26 cellular contexts compared by ENCODE assay signal in the genomic region with DNA sequence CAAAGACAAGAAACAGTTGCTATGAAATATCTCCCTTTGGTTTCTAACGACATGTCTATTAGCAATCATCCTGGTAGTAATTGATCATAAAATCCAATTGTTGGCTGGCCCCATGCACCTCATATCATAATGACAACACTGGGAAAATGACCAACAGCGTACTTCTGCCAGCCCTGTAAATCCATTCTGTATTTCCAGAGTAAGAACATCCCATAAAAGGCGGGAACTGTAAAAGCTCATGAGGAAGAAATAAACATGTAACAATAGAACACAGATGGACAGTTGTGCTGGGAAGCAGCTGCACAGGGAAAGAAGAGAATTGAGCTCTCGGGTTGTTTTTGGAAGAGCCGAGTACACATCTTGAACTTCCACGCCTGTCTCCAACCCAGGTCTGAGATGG.
"Had no signal": no experiment of that assay in that cellular context is flagged by ENCODE, and none has a peak within 500 bp of the region (broad histone marks: within the 10 kb centered on the region; RNA-seq: fewer than 3 reads in every experiment).

No MANE protein-coding gene starts in this region.

- H3K27ac Mint-ChIP-seq: natural killer cell treated with Interleukin-12 subunit alpha and Interleukin-12 subunit beta and Interleukin-15 and Interleukin-18, amount 100 ng/mL, for 72 hours; nephron progenitor cell; stimulated activated effector memory CD8-positive, alpha-beta T cell treated with anti-CD3 and anti-CD28 coated beads, Interleukin-12 subunit alpha, Interleukin-12 subunit beta, amount 100 ng/mL, for 72 hours; stimulated activated naive B cell treated with anti-CD40 and anti-IgM and Interleukin-4, amounts not matched to agents 10 μg/mL and 1 μg/mL and 100 μg/mL, for 72 hours; stimulated activated naive CD8-positive, alpha-beta T cell treated with anti-CD3 and anti-CD28 coated beads, Interleukin-15, Interleukin-2, amounts not matched to agents 100 ng/mL and 50 ng/mL, for 24 hours had no signal

- DNase-seq: nephron progenitor cell; nucleus accumbens; pancreas; psoas muscle; right cardiac atrium; right lobe of liver; sigmoid colon; small intestine; stimulated activated CD4-positive, alpha-beta T cell treated with anti-CD3 and anti-CD28 coated beads, Interleukin-15, amount 100 ng/mL, for 24 hours; stimulated activated CD4-positive, alpha-beta T cell treated with anti-CD3 and anti-CD28 coated beads, Interleukin-2, amount 100 ng/mL, for 24 hours; stimulated activated CD4-positive, alpha-beta T cell treated with anti-CD3 and anti-CD28 coated beads, Interleukin-2, amount 100 ng/mL, for 48 hours; stimulated activated CD4-positive, alpha-beta T cell treated with anti-CD3 and anti-CD28 coated beads, Interleukin-4, amount 100 ng/mL, for 24 hours; stimulated activated naive B cell treated with anti-CD40 and anti-IgM and Interleukin-4, amounts not matched to agents 10 μg/mL and 1 μg/mL and 100 μg/mL, for 72 hours; stimulated activated naive CD4-positive, alpha-beta T cell treated with Interleukin-2 at 50 U/mL for 16 hours; stomach; thyroid gland; trophoblast cell; upper lobe of left lung had no signal

- H3K27me3 ChIP-seq: neutrophil, pancreas, right lobe of liver, sigmoid colon, stomach, thyroid gland, tibial nerve, upper lobe of left lung, vagina had no signal

- H3K36me3 Mint-ChIP-seq: natural killer cell treated with Interleukin-12 subunit alpha and Interleukin-12 subunit beta and Interleukin-15 and Interleukin-18, amount 100 ng/mL, for 72 hours; stimulated activated effector memory CD8-positive, alpha-beta T cell treated with anti-CD3 and anti-CD28 coated beads, Interleukin-12 subunit alpha, Interleukin-12 subunit beta, amount 100 ng/mL, for 72 hours; stimulated activated naive B cell treated with anti-CD40 and anti-IgM and Interleukin-4, amounts not matched to agents 10 μg/mL and 1 μg/mL and 100 μg/mL, for 72 hours had no signal

- H3K4me1 Mint-ChIP-seq: stimulated activated effector memory CD8-positive, alpha-beta T cell treated with anti-CD3 and anti-CD28 coated beads, Interleukin-12 subunit alpha, Interleukin-12 subunit beta, amount 100 ng/mL, for 72 hours; stimulated activated naive B cell treated with anti-CD40 and anti-IgM and Interleukin-4, amounts not matched to agents 10 μg/mL and 1 μg/mL and 100 μg/mL, for 72 hours had no signal

- H3K27ac ChIP-seq: neutrophil, pancreas, psoas muscle, right lobe of liver, sigmoid colon, stomach, thoracic aorta, thyroid gland, tibial nerve, upper lobe of left lung, vagina had no signal

- H3K4me3 Mint-ChIP-seq: natural killer cell treated with Interleukin-12 subunit alpha and Interleukin-12 subunit beta and Interleukin-15 and Interleukin-18, amount 100 ng/mL, for 72 hours; nephron progenitor cell; neural crest cell; stimulated activated effector memory CD8-positive, alpha-beta T cell treated with anti-CD3 and anti-CD28 coated beads, Interleukin-12 subunit alpha, Interleukin-12 subunit beta, amount 100 ng/mL, for 72 hours; stimulated activated naive B cell treated with anti-CD40 and anti-IgM and Interleukin-4, amounts not matched to agents 10 μg/mL and 1 μg/mL and 100 μg/mL, for 72 hours; stimulated activated naive CD8-positive, alpha-beta T cell treated with anti-CD3 and anti-CD28 coated beads, Interleukin-15, Interleukin-2, amounts not matched to agents 100 ng/mL and 50 ng/mL, for 24 hours had no signal

- H3K36me3 ChIP-seq: neutrophil, pancreas, right lobe of liver, sigmoid colon, stomach, thoracic aorta, thyroid gland, tibial nerve, upper lobe of left lung, vagina had no signal

- H3K4me1 ChIP-seq: pancreas, psoas muscle, right lobe of liver, sigmoid colon, stomach, thyroid gland, tibial nerve, upper lobe of left lung, vagina had no signal

- H3K9me3 ChIP-seq: neutrophil, pancreas, psoas muscle, right lobe of liver, sigmoid colon, stomach, thoracic aorta, thyroid gland, tibial nerve, upper lobe of left lung, vagina had no signal

- H3K9me3 Mint-ChIP-seq: natural killer cell treated with Interleukin-12 subunit alpha and Interleukin-12 subunit beta and Interleukin-15 and Interleukin-18, amount 100 ng/mL, for 72 hours; stimulated activated effector memory CD8-positive, alpha-beta T cell treated with anti-CD3 and anti-CD28 coated beads, Interleukin-12 subunit alpha, Interleukin-12 subunit beta, amount 100 ng/mL, for 72 hours; stimulated activated naive CD8-positive, alpha-beta T cell treated with anti-CD3 and anti-CD28 coated beads, Interleukin-15, Interleukin-2, amounts not matched to agents 100 ng/mL and 50 ng/mL, for 24 hours had no signal

- H3K4me3 ChIP-seq: pancreas, psoas muscle, right lobe of liver, sigmoid colon, stomach, thoracic aorta, thyroid gland, tibial nerve, upper lobe of left lung, vagina had no signal

- H3K27me3 Mint-ChIP-seq: stimulated activated naive B cell treated with anti-CD40 and anti-IgM and Interleukin-4, amounts not matched to agents 10 μg/mL and 1 μg/mL and 100 μg/mL, for 72 hours; stimulated activated naive CD8-positive, alpha-beta T cell treated with anti-CD3 and anti-CD28 coated beads, Interleukin-15, Interleukin-2, amounts not matched to agents 100 ng/mL and 50 ng/mL, for 24 hours had no signal
